In genomic region chr17:78781339-78782304, GRCh38 we compare ENCODE assay signal across 8 cellular contexts. TPM values are rescaled to one million over a fixed set of nuclear protein-coding genes. Genes with fewer than 3 reads are reported as not detected.
DNase-seq lines count a peak whose midpoint lies in the region; ATAC-seq, FAIRE-seq and TF ChIP-seq lines count a peak whose summit lies in the region.

CYTH1 (minus strand) TSS chr17:78782273; CDS start chr17:78782223, 50 bp downstream.

- no peaks in the 10 kb centered on the region for H3K9me3 Mint-ChIP-seq in astrocyte (ENCODE audit: unreplicated experiment)

- no peak for FAIRE-seq in astrocyte (lab: Jason Lieb, UNC)

- H3K27me3 Mint-ChIP-seq in astrocyte (ENCODE audit: low read depth, unreplicated experiment), result no peaks in the 10 kb centered on the region

- ATAC-seq in HG02588 (IDR thresholded peaks at IDR 0.05; ENCODE audit: unreplicated experiment), result peak; percentile 23

- H3K4me1 ChIP-seq in astrocyte (ENCODE audit: insufficient read depth, low read length), result no peaks in the 10 kb centered on the region
- H3K4me1 ChIP-seq in hepatocyte (ENCODE audit: insufficient read depth), result peaks cover 8% of the 10 kb centered on the region

- no peaks in the 10 kb centered on the region for H3K36me3 Mint-ChIP-seq in astrocyte (ENCODE audit: low read depth, unreplicated experiment)

- peaks cover 1% of the 10 kb centered on the region for H3K4me1 Mint-ChIP-seq in astrocyte (ENCODE audit: low read depth, unreplicated experiment)

- H4K20me1 ChIP-seq in astrocyte (ENCODE audit: insufficient read depth, low read length) (peaks cover 15% of the 10 kb centered on the region), hepatocyte (ENCODE audit: insufficient read depth, poor library complexity, severe bottlenecking) (peaks cover 3% of the 10 kb centered on the region)

- H3K27me3 ChIP-seq in astrocyte (ENCODE audit: insufficient read depth, low read length) (no peaks in the 10 kb centered on the region), hepatocyte (no peaks in the 10 kb centered on the region)

- H3K27ac ChIP-seq in astrocyte (ENCODE audit: low read depth, low read length), result peak within 1 kb of the TSS; percentile 77
- peak within 1 kb of the TSS; percentile 87 for H3K27ac ChIP-seq in hepatocyte

- H3K9me2 ChIP-seq in hepatocyte (replicated peaks; ENCODE audit: insufficient read depth), result no peaks in the 10 kb centered on the region

- peak within 1 kb of the TSS; percentile 88 for H3K4me3 ChIP-seq in GM12875 (ENCODE audit: low read depth, low read length)
- H3K4me3 ChIP-seq in astrocyte (ENCODE audit: insufficient read depth, low read depth, low read length), result peak within 1 kb of the TSS; percentile 80
- peak within 1 kb of the TSS; percentile 98 for H3K4me3 ChIP-seq in hepatocyte

- DNase-seq in OCI-M1 (lab: John Stamatoyannopoulos, UW) (peak; percentile 54), astrocyte (ENCODE audit: low read depth) (no peak), hepatocyte (ENCODE audit: low spot score) (peak; percentile 68), renal cortical epithelial cell (ENCODE audit: low read depth) (no peak), GM13976 (ENCODE audit: low spot score) (no peak), DMS153 (lab: John Stamatoyannopoulos, UW) (no peak)

- TF ChIP-seq CTCF in GM12875 (IDR thresholded peaks at IDR 0.05; ENCODE audit: borderline replicate concordance, insufficient read depth, low read depth, low read length) (no peak), astrocyte (IDR thresholded peaks at IDR 0.05; ENCODE audit: insufficient read depth, low read depth, low read length) (no peak), hepatocyte (IDR thresholded peaks at IDR 0.05; ENCODE audit: poor library complexity) (no peak), GM13976 (IDR thresholded peaks at IDR 0.05; ENCODE audit: borderline replicate concordance, control extremely low read depth, extremely low read depth, insufficient read depth, missing control alignments) (no peak)

- H3K9me3 ChIP-seq in astrocyte (ENCODE audit: insufficient read depth, low read depth, low read length) (no peaks in the 10 kb centered on the region), hepatocyte (ENCODE audit: low read depth) (no peaks in the 10 kb centered on the region)

- WGBS in hepatocyte (ENCODE audit: low lambda C conversion rate, missing lambda C conversion rate), result 1% methylated on average over 34 of the region's 127 CpGs

- H3K4me2 ChIP-seq in astrocyte (ENCODE audit: low read length) (peak within 1 kb of the TSS; percentile 98), hepatocyte (peak within 1 kb of the TSS; percentile 77)

- H3K27ac Mint-ChIP-seq in astrocyte (ENCODE audit: unreplicated experiment), result peak within 1 kb of the TSS; percentile 83

- peak within 1 kb of the TSS; percentile 89 for H3K9ac ChIP-seq in astrocyte (ENCODE audit: low read length)

- H3K4me3 Mint-ChIP-seq in astrocyte (ENCODE audit: unreplicated experiment), result peak within 1 kb of the TSS; percentile 92

- peaks cover 40% of the 10 kb centered on the region for H3K79me2 ChIP-seq in astrocyte (ENCODE audit: insufficient read depth, low read length)
- H3K79me2 ChIP-seq in hepatocyte, result peaks cover 52% of the 10 kb centered on the region

- in situ Hi-C loops in GM13976 (cut with MboI; ENCODE audit: low sequenced_read_pairs, unreplicated experiment), result no loop called here

- peak within 1 kb of the TSS; percentile 93 for H2AFZ ChIP-seq in astrocyte (ENCODE audit: low read depth, low read length)
- peak within 1 kb of the TSS; percentile 52 for H2AFZ ChIP-seq in hepatocyte

- H3K36me3 ChIP-seq in astrocyte (ENCODE audit: insufficient read depth, low read length) (no peaks in the 10 kb centered on the region), hepatocyte (replicated peaks; ENCODE audit: insufficient read depth, low read depth) (no peaks in the 10 kb centered on the region)

RNA-seq across cellular contexts. Expression of gene CYTH1, which starts in this region (rescaled TPM):
- total RNA-seq in astrocyte (22.4 and 25.0 TPM in 2 replicates), hepatocyte (37.5 and 44.4 TPM in 2 replicates), renal cortical epithelial cell (33.5 and 59.0 TPM in 2 replicates)
- 38.5 and 47.6 TPM in 2 replicates for polyA plus RNA-seq in hepatocyte

Comparison
In these comparisons a context has a peak if more than half of its experiments do, and no peak if none do; other contexts are left out.
1. DNase-seq: peak in OCI-M1 (single experiment) and hepatocyte (single experiment); none in astrocyte (single experiment), renal cortical epithelial cell (single experiment), GM13976 (single experiment) and DMS153 (single experiment).
2. Peak in every context shown above with its lines, with median percentiles within 50 percentile points of each other: H3K4me3 ChIP-seq.